ENCODE assay signal across 13 cellular contexts in genomic region chr10:80515511-80515910, GRCh38. TPM values are rescaled to one million over a fixed set of nuclear protein-coding genes. Genes with fewer than 3 reads are reported as not detected.
"Had no signal": no experiment of that assay in that cellular context is flagged by ENCODE, and none has a peak within 500 bp of the region (broad histone marks: within the 10 kb centered on the region; RNA-seq: fewer than 3 reads in every experiment).

No MANE protein-coding gene starts in this region.

- H3K9ac ChIP-seq: neural progenitor cell had no signal

- ATAC-seq: esophagus mucosa, pancreas, SK-N-SH treated with all-trans-retinoic acid at 6 μM for 48 hours, WTC11 had no signal

- H3K4me1 ChIP-seq: neural progenitor cell, pancreas had no signal

- FAIRE-seq: endometrium, keratinocyte, pancreas had no signal

- DNase-seq: activated CD4-positive, alpha-beta T cell treated with anti-CD3 and anti-CD28 coated beads, Interleukin-2, amount 10 ng/mL, durations not matched to agents 24 days and 14 days; amygdala; pancreas; Right ventricle myocardium superior; trophoblast cell had no signal

- H3K9me3 ChIP-seq: pancreas had no signal

- H3K36me3 ChIP-seq: neural progenitor cell had no signal

- H3K27ac ChIP-seq: neural progenitor cell, pancreas had no signal

- H3K4me3 ChIP-seq: neural progenitor cell, pancreas, skin epidermis had no signal

- H3K27me3 Mint-ChIP-seq: activated CD4-positive, alpha-beta T cell treated with anti-CD3 and anti-CD28 coated beads, Interleukin-2, amount 10 ng/mL, durations not matched to agents 24 days and 14 days had no signal

- H3K4me3 Mint-ChIP-seq: activated CD4-positive, alpha-beta T cell treated with anti-CD3 and anti-CD28 coated beads, Interleukin-2, amount 10 ng/mL, durations not matched to agents 24 days and 14 days; neural progenitor cell; WTC11 had no signal

- H3K27me3 ChIP-seq: neural progenitor cell, pancreas had no signal

- H3K27ac Mint-ChIP-seq: neural progenitor cell, WTC11 had no signal

- H3K9me3 Mint-ChIP-seq: activated CD4-positive, alpha-beta T cell treated with anti-CD3 and anti-CD28 coated beads, Interleukin-2, amount 10 ng/mL, durations not matched to agents 24 days and 14 days; neural progenitor cell; WTC11 had no signal

- H3K4me1 Mint-ChIP-seq: neural progenitor cell had no signal

RNA-seq across cellular contexts. Expression of gene SH2D4B, which starts 22.2 kb away (rescaled TPM):
- total RNA-seq: pancreas, Right ventricle myocardium superior had no signal
- polyA plus RNA-seq: liver had no signal
